ENCODE assay signal across 9 cellular contexts in the genomic region with DNA sequence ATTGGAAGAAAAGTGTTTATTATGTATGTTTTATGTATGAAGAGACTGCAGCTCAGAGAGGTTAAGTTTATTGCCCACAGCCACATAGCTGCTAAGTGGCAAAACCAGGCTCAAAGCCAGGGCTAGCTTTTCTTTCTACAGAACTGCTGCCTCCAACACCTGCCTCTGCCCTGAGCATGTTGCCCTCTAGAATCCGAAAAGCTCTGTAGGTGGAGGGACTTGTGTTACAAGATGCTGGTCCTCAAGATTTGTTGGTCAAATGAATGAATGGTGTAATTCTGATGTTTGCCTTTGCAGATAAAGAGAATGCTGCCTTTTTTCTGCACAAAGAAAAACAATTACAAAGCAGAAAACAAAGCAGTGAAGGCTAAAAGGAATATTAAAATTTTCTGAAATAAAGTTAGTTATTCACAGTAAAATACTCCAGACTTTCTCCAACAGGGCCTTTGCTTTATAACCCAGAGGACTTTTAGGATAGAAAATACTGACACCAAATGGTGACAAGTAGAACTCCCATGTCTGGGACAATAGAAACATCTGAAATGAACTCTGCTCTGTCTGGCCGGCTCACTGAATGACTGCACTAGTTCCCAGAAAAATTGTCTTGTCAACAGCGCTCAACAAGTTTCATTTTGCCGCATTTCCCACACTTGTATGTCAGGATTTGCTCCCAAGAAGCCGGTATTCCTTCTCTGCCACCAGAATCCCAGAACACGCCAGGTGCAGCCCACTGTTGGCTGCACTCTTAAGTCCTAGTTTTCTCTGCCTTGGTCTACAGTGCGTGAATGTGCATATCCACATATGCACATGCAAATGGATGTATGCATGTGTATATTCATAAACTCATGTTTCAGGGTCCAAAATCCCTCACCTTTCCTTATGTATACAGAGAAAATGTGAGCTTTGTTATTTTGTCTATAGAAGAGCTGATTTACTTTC. TPM values are rescaled to one million over a fixed set of nuclear protein-coding genes. Genes with fewer than 3 reads are reported as not detected.
DNase-seq lines count a peak whose midpoint lies in the region; ATAC-seq, FAIRE-seq and TF ChIP-seq lines count a peak whose summit lies in the region.
"Had no signal": no experiment of that assay in that cellular context is flagged by ENCODE, and none has a peak within 500 bp of the region (broad histone marks: within the 10 kb centered on the region; RNA-seq: fewer than 3 reads in every experiment).

No MANE protein-coding gene starts in this region.

- TF ChIP-seq POLR2A in gastrocnemius medialis (IDR thresholded peaks at IDR 0.05) = no peak

- TF ChIP-seq CTCF in LNCAP (IDR thresholded peaks at IDR 0.05) (peak; percentile 72), gastrocnemius medialis (IDR thresholded peaks at IDR 0.05 in 4 of 5, conservative IDR thresholded peaks at IDR 0.05 in 1 of 5) (peak in 4 of 5 experiments; percentile 28 to 60 (median 42))

- no peak overlapping the region for H3K4me3 ChIP-seq in gastrocnemius medialis

- peak; percentile 70 for FAIRE-seq in TTC549 (lab: Jason Lieb, UNC)

- no peak overlapping the region for H3K27ac ChIP-seq in gastrocnemius medialis

- peak; percentile 55 for ATAC-seq in GM21447 (IDR thresholded peaks at IDR 0.05; ENCODE audit: unreplicated experiment)
- peak; percentile 74 to 78 for ATAC-seq in gastrocnemius medialis
- ATAC-seq in HG02642 (IDR thresholded peaks at IDR 0.05; ENCODE audit: poor library complexity, unreplicated experiment) = no peak

- peaks cover 3 to 4% of the 10 kb centered on the region in 2 donors for H3K4me1 ChIP-seq in gastrocnemius medialis

- intact Hi-C loops in gastrocnemius medialis (cut with DNase I; ENCODE audit: low total_unique reads) = loop anchor here (1.0 to 2.0 kb wide), 3 partner anchors 64 to 600 kb away; a partner anchor contains a TSS

- in situ Hi-C loops in gastrocnemius medialis (cut with MboI; ENCODE audit: low sequenced_read_pairs in 4 of 4) = loop anchor here in 2 of 4 donors (10.0 to 25.0 kb wide), 2 partner anchors 256 to 278 kb away; a partner anchor contains a TSS

- H3K9me3 ChIP-seq in gastrocnemius medialis = no peaks in the 10 kb centered on the region

- peaks cover 0 to 7% (median 3%) of the 10 kb centered on the region in 3 donors for H3K27me3 ChIP-seq in gastrocnemius medialis

- DNase-seq in NCI-H1105 treated with DMSO at 0.1 percent for 48 hours (lab: John Stamatoyannopoulos, UW) (peak; percentile 28), NCI-H1105 (lab: John Stamatoyannopoulos, UW) (no peak), glomerular endothelial cell (ENCODE audit: extremely low read depth, low read depth, low spot score) (peak; percentile 5), gastrocnemius medialis (no peak)

- H3K36me3 ChIP-seq in gastrocnemius medialis = no peaks in the 10 kb centered on the region

RNA-seq across cellular contexts. Expression of a gene that starts 11.0 kb away (rescaled TPM):
- not detected in 2 replicates for total RNA-seq in glomerular endothelial cell
- total RNA-seq in gastrocnemius medialis = not detected
- total RNA-seq: CD8-positive, alpha-beta memory T cell had no signal

RNA-seq across cellular contexts. Expression of a gene that starts 21.9 kb away (rescaled TPM):
- total RNA-seq in glomerular endothelial cell (not detected in 2 replicates), gastrocnemius medialis (under 1 TPM in 2 of 4 donors, not detected in 2; 0.24 to 0.29 TPM)
- total RNA-seq: CD8-positive, alpha-beta memory T cell had no signal

Comparison
In these comparisons a context has a peak if more than half of its experiments do, and no peak if none do; other contexts are left out.
1. DNase-seq: peak in NCI-H1105 treated with DMSO at 0.1 percent for 48 hours (single experiment) and glomerular endothelial cell (single experiment); none in NCI-H1105 (single experiment) and gastrocnemius medialis (0 of 2).